In the genomic region with DNA sequence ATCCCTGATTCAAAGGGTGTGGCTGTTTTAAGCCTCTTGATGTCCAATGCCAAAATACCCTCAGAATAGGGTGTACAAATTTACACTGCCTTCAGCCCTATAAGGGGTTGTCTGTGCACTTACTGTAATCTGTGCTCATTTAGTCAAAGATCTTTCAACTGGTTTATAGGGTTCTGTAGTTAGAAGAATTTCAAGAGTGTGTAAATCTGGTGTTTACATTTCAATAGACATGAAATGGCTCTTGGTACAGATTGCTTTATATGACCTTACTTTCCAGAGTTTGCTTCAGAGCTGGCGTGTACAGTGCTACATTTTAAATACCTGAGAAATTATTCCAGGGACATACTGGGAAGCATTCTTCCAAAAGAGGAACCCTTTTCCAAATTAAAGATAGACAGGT, we compare ENCODE assay signal across 20 cellular contexts.
"Had no signal": no experiment of that assay in that cellular context is flagged by ENCODE, and none has a peak within 500 bp of the region (broad histone marks: within the 10 kb centered on the region; RNA-seq: fewer than 3 reads in every experiment).

No MANE protein-coding gene starts in this region.

- H3K27me3 ChIP-seq: adrenal gland, breast epithelium, gastrocnemius medialis, neutrophil, thyroid gland had no signal

- H3K36me3 Mint-ChIP-seq: natural killer cell treated with Interleukin-12 subunit alpha and Interleukin-12 subunit beta and Interleukin-15 and Interleukin-18, amount 100 ng/mL, for 72 hours; stimulated activated effector memory CD8-positive, alpha-beta T cell treated with anti-CD3 and anti-CD28 coated beads, Interleukin-12 subunit alpha, Interleukin-12 subunit beta, amount 100 ng/mL, for 72 hours had no signal

- H3K4me3 Mint-ChIP-seq: activated CD8-positive, alpha-beta memory T cell treated with anti-CD3 and anti-CD28 coated beads, Interleukin-2, amount 10 ng/mL, durations not matched to agents 7 days and 5 days; natural killer cell treated with Interleukin-12 subunit alpha and Interleukin-12 subunit beta and Interleukin-15 and Interleukin-18, amount 100 ng/mL, for 72 hours; stimulated activated effector memory CD8-positive, alpha-beta T cell treated with anti-CD3 and anti-CD28 coated beads, Interleukin-12 subunit alpha, Interleukin-12 subunit beta, amount 100 ng/mL, for 72 hours had no signal

- H3K4me1 ChIP-seq: breast epithelium, gastrocnemius medialis had no signal

- H2AFZ ChIP-seq: parathyroid adenoma had no signal

- H3K9ac ChIP-seq: parathyroid adenoma had no signal

- ATAC-seq: activated CD8-positive, alpha-beta memory T cell treated with anti-CD3 and anti-CD28 coated beads, Interleukin-2, amount 10 ng/mL, durations not matched to agents 7 days and 5 days; esophagus mucosa; natural killer cell treated with Interleukin-12 subunit alpha and Interleukin-12 subunit beta and Interleukin-15 and Interleukin-18, amount 100 ng/mL, for 72 hours; sciatic nerve; stimulated activated effector memory CD8-positive, alpha-beta T cell treated with anti-CD3 and anti-CD28 coated beads, Interleukin-12 subunit alpha, Interleukin-12 subunit beta, amount 100 ng/mL, for 72 hours had no signal

- H3K27ac ChIP-seq: adrenal gland, breast epithelium, gastrocnemius medialis, left ventricle myocardium inferior, neutrophil, parathyroid adenoma, thyroid gland, WERI-Rb-1 had no signal

- H3K27ac Mint-ChIP-seq: activated CD8-positive, alpha-beta memory T cell treated with anti-CD3 and anti-CD28 coated beads, Interleukin-2, amount 10 ng/mL, durations not matched to agents 7 days and 5 days; natural killer cell treated with Interleukin-12 subunit alpha and Interleukin-12 subunit beta and Interleukin-15 and Interleukin-18, amount 100 ng/mL, for 72 hours; stimulated activated effector memory CD8-positive, alpha-beta T cell treated with anti-CD3 and anti-CD28 coated beads, Interleukin-12 subunit alpha, Interleukin-12 subunit beta, amount 100 ng/mL, for 72 hours had no signal

- H3K27me3 Mint-ChIP-seq: activated CD8-positive, alpha-beta memory T cell treated with anti-CD3 and anti-CD28 coated beads, Interleukin-2, amount 10 ng/mL, durations not matched to agents 7 days and 5 days; natural killer cell treated with Interleukin-12 subunit alpha and Interleukin-12 subunit beta and Interleukin-15 and Interleukin-18, amount 100 ng/mL, for 72 hours had no signal

- H3K9me3 ChIP-seq: adrenal gland, breast epithelium, gastrocnemius medialis, left ventricle myocardium inferior, neutrophil, thyroid gland had no signal

- H3K4me3 ChIP-seq: adrenal gland, breast epithelium, gastrocnemius medialis, left ventricle myocardium inferior, thyroid gland had no signal

- H3K36me3 ChIP-seq: adrenal gland, breast epithelium, gastrocnemius medialis, left ventricle myocardium inferior, neutrophil, thyroid gland, WERI-Rb-1 had no signal

- H3K9me3 Mint-ChIP-seq: natural killer cell treated with Interleukin-12 subunit alpha and Interleukin-12 subunit beta and Interleukin-15 and Interleukin-18, amount 100 ng/mL, for 72 hours; stimulated activated effector memory CD8-positive, alpha-beta T cell treated with anti-CD3 and anti-CD28 coated beads, Interleukin-12 subunit alpha, Interleukin-12 subunit beta, amount 100 ng/mL, for 72 hours had no signal

- H3K79me2 ChIP-seq: parathyroid adenoma had no signal

- DNase-seq: activated CD4-positive, alpha-beta T cell treated with anti-CD3 and anti-CD28 coated beads, Interleukin-2, amount 50 U/mL, for 48 hours; activated CD8-positive, alpha-beta memory T cell treated with anti-CD3 and anti-CD28 coated beads, Interleukin-2, amount 10 ng/mL, durations not matched to agents 7 days and 5 days; activated naive CD4-positive, alpha-beta T cell treated with Interleukin-2 at 50 U/mL for 16 hours; activated T-cell treated with anti-CD3 and anti-CD28 coated beads, Interleukin-2, amount 50 U/mL, for 1 hour; adrenal gland; effector CD8-positive, alpha-beta T cell; gastrocnemius medialis; head of caudate nucleus; left ventricle myocardium inferior; stimulated activated CD4-positive, alpha-beta T cell treated with anti-CD3 and anti-CD28 coated beads, Interleukin-4, amount 100 ng/mL, for 24 hours; SW 1271; thyroid gland; WERI-Rb-1 had no signal
